Comparison of ENCODE assay signal across 1 cellular context in genomic region chr16:48479955-48480354, GRCh38.
TF ChIP-seq lines count a peak whose summit lies in the region.

No MANE protein-coding gene starts in this region.

TF ChIP-seq in HepG2, 621 proteins besides CTCF, POLR2A, EP300 and RAD21 (continued from another document and continues in another):
- peak; percentile 71 for TF ChIP-seq ATF2 (CRISPR knock-in tag; IDR thresholded peaks at IDR 0.05)
- TF ChIP-seq DPF2 (CRISPR knock-in tag; IDR thresholded peaks at IDR 0.05; ENCODE audit: borderline replicate concordance, low read depth), result no peak
- TF ChIP-seq CEBPB (IDR thresholded peaks at IDR 0.05; ENCODE audit: borderline replicate concordance, low read depth, low read length), result peak; percentile 99
- TF ChIP-seq BCL6 (CRISPR knock-in tag; IDR thresholded peaks at IDR 0.05), result peak; percentile 79
- peak; percentile 49; the same call in 1 of the 2 replicates for TF ChIP-seq HDAC1 (CRISPR knock-in tag; IDR thresholded peaks at IDR 0.05)
- TF ChIP-seq ZNF674 (CRISPR knock-in tag; IDR thresholded peaks at IDR 0.05; ENCODE audit: low read depth), result no peak
- TF ChIP-seq BHLHE40 (IDR thresholded peaks at IDR 0.05; ENCODE audit: low read length), result peak; percentile 14; the same call in 1 of the 2 replicates
- TF ChIP-seq ZNF792 (CRISPR knock-in tag; IDR thresholded peaks at IDR 0.05), result no peak
- TF ChIP-seq KDM1A (CRISPR knock-in tag; IDR thresholded peaks at IDR 0.05), result peak; percentile 82; the same call in 1 of the 2 replicates
- TF ChIP-seq HOXA7 (CRISPR knock-in tag; IDR thresholded peaks at IDR 0.05), result no peak
- 0 out of 2 replicates have a peak, but pooled peaks have one; percentile 24 for TF ChIP-seq EHMT2 (IDR thresholded peaks at IDR 0.05; ENCODE audit: borderline replicate concordance, low read depth, low read length)
- TF ChIP-seq ZMYM2 (CRISPR knock-in tag; IDR thresholded peaks at IDR 0.05), result 0 out of 2 replicates have a peak, but pooled peaks have one; percentile 19
- peak; percentile 56; the same call in 1 of the 2 replicates for TF ChIP-seq SALL1 (CRISPR knock-in tag; IDR thresholded peaks at IDR 0.05)
- TF ChIP-seq NR2F6 (IDR thresholded peaks at IDR 0.05), result peak; percentile 22; the same call in 1 of the 2 replicates
- TF ChIP-seq NR2F6 (CRISPR knock-in tag; IDR thresholded peaks at IDR 0.05), result peak; percentile 53; the same call in 1 of the 2 replicates
- no peak for TF ChIP-seq ZNF788 (CRISPR knock-in tag; IDR thresholded peaks at IDR 0.05; ENCODE audit: borderline replicate concordance)
- TF ChIP-seq POLR2AphosphoS2 (IDR thresholded peaks at IDR 0.05; ENCODE audit: low read depth, low read length), result no peak
- no peak for TF ChIP-seq NBN (conservative IDR thresholded peaks at IDR 0.05)
- TF ChIP-seq PAXIP1 (CRISPR knock-in tag; conservative IDR thresholded peaks at IDR 0.05), result peak; percentile 58; the same call in 1 of the 2 replicates
- TF ChIP-seq TRIM24 (CRISPR knock-in tag; IDR thresholded peaks at IDR 0.05), result peak; percentile 93
- TF ChIP-seq HDAC2 (CRISPR knock-in tag; IDR thresholded peaks at IDR 0.05), result peak; percentile 51; the same call in 1 of the 2 replicates
- TF ChIP-seq ATF4 (CRISPR knock-in tag; IDR thresholded peaks at IDR 0.05), result peak; percentile 77 to 99; a peak in 3 of 4 replicates
- TF ChIP-seq KAT8 (CRISPR knock-in tag; IDR thresholded peaks at IDR 0.05), result peak; percentile 40; the same call in 1 of the 2 replicates
- TF ChIP-seq ZBTB25 (CRISPR knock-in tag; IDR thresholded peaks at IDR 0.05), result peak; percentile 75
- peak; percentile 68 for TF ChIP-seq SAP130 (CRISPR knock-in tag; IDR thresholded peaks at IDR 0.05; ENCODE audit: low read depth)
- TF ChIP-seq ZNF670 (CRISPR knock-in tag; IDR thresholded peaks at IDR 0.05; ENCODE audit: borderline replicate concordance), result 0 out of 2 replicates have a peak, but pooled peaks have one; percentile 42
- TF ChIP-seq CEBPG (CRISPR knock-in tag; IDR thresholded peaks at IDR 0.05), result peak; percentile 97
- no peak for TF ChIP-seq ZNF512B (CRISPR knock-in tag; IDR thresholded peaks at IDR 0.05; ENCODE audit: borderline replicate concordance)
- TF ChIP-seq ZBTB37 (CRISPR knock-in tag; IDR thresholded peaks at IDR 0.05), result no peak
- peak in 1 of 2 experiments; percentile 82; a peak in 2 of 4 replicates for TF ChIP-seq KLF16 (CRISPR knock-in tag; IDR thresholded peaks at IDR 0.05)
- TF ChIP-seq GPN1 (CRISPR knock-in tag; IDR thresholded peaks at IDR 0.05; ENCODE audit: borderline replicate concordance), result no peak
- TF ChIP-seq ZBTB38 (CRISPR knock-in tag; IDR thresholded peaks at IDR 0.05), result no peak
- no peak for TF ChIP-seq TEAD2 (CRISPR knock-in tag; IDR thresholded peaks at IDR 0.05)
- TF ChIP-seq ZNF234 (CRISPR knock-in tag; conservative IDR thresholded peaks at IDR 0.05), result no peak
- TF ChIP-seq ZNF180 (CRISPR knock-in tag; IDR thresholded peaks at IDR 0.05; ENCODE audit: borderline replicate concordance, low read depth), result no peak
- peak; percentile 26; the same call in 1 of the 2 replicates for TF ChIP-seq PATZ1 (CRISPR knock-in tag; IDR thresholded peaks at IDR 0.05)
- TF ChIP-seq ZNF543 (CRISPR knock-in tag; IDR thresholded peaks at IDR 0.05), result no peak
- peak; percentile 90 for TF ChIP-seq SMAD3 (CRISPR knock-in tag; IDR thresholded peaks at IDR 0.05)
- no peak for TF ChIP-seq ZSCAN22 (CRISPR knock-in tag; IDR thresholded peaks at IDR 0.05)
- no peak for TF ChIP-seq ZNF570 (CRISPR knock-in tag; IDR thresholded peaks at IDR 0.05; ENCODE audit: borderline replicate concordance)
- TF ChIP-seq THRA (CRISPR knock-in tag; IDR thresholded peaks at IDR 0.05; ENCODE audit: borderline replicate concordance), result peak; percentile 47; the same call in 1 of the 2 replicates
- TF ChIP-seq ARNTL (CRISPR knock-in tag; IDR thresholded peaks at IDR 0.05), result 0 out of 2 replicates have a peak, but pooled peaks have one; percentile 41
- peak; percentile 66; the same call in 1 of the 2 replicates for TF ChIP-seq ZHX1 (CRISPR knock-in tag; IDR thresholded peaks at IDR 0.05; ENCODE audit: low read depth)
- 0 out of 2 replicates have a peak, but pooled peaks have one; percentile 74 for TF ChIP-seq DNMT3B (CRISPR knock-in tag; conservative IDR thresholded peaks at IDR 0.05)
- TF ChIP-seq TFAP4 (IDR thresholded peaks at IDR 0.05; ENCODE audit: borderline replicate concordance, low read depth), result no peak
